Comparison of ENCODE assay signal across 8 cellular contexts in the genomic region with DNA sequence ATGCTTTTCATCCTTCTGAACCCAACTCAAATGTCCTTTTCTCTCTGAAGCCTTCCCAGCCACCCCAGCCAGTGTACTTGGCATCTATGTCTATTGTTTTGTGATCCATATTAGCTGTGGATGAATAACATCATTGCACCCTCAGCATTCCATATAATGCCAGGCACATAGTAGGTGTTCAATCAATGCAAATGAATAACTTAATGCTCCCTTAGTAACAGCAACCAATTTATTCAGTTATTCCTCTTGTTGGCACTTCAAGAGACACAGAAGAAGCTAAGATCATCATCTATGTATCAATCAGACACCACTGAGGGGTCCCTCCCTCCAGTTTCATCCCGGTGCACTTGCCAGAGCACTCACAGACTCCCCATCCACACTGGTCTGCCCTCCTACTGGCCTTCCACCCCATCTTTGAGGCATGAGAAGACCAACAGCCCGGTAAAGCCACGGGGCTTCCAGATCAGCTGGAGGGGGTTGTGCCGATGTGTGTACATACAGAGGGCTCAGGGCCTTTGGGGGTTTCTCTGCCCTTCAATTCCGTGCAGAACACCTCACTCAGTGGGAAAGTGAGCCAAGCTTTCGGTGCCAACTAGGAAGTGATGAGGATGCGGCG. TPM values are rescaled to one million over a fixed set of nuclear protein-coding genes. Genes with fewer than 3 reads are reported as not detected.
A peak's percentile ranks its signal among the peaks of the same experiment; 100 is the strongest.
DNase-seq lines count a peak whose midpoint lies in the region; ATAC-seq and TF ChIP-seq lines count a peak whose summit lies in the region.

No MANE protein-coding gene starts in this region.

- no peak for TF ChIP-seq CTCF in left lung (IDR thresholded peaks at IDR 0.05)
- no peak for TF ChIP-seq CTCF in testis (IDR thresholded peaks at IDR 0.05)

- H3K9me3 ChIP-seq in adipocyte (ENCODE audit: control insufficient read depth, low read length), result no peaks in the 10 kb centered on the region
- H3K9me3 ChIP-seq in left lung, result no peaks in the 10 kb centered on the region
- no peaks in the 10 kb centered on the region for H3K9me3 ChIP-seq in testis

- peak overlapping the region; percentile 91 to 96 for H3K27ac ChIP-seq in left lung
- peak overlapping the region; percentile 68 to 95 for H3K27ac ChIP-seq in testis

- peaks cover 28% of the 10 kb centered on the region for H3K36me3 Mint-ChIP-seq in activated T-cell treated with anti-CD3 and anti-CD28 coated beads, Interleukin-2, amount 50 U/mL, for 24 hours (ENCODE audit: low read depth)

- H3K27me3 ChIP-seq in adipocyte (replicated peaks; ENCODE audit: control insufficient read depth, insufficient read depth, low read length) (no peaks in the 10 kb centered on the region), left lung (no peaks in the 10 kb centered on the region), testis (no peaks in the 10 kb centered on the region)

- peak overlapping the region; percentile 88 for H3K9ac ChIP-seq in adipocyte (ENCODE audit: low read length)

- H3K4me3 Mint-ChIP-seq in activated T-cell treated with anti-CD3 and anti-CD28 coated beads, Interleukin-2, amount 50 U/mL, for 24 hours, result peak overlapping the region; percentile 98

- no peak for DNase-seq in activated T-cell treated with anti-CD3 and anti-CD28 coated beads, Interleukin-2, amount 50 U/mL, for 24 hours
- DNase-seq in activated T-cell treated with anti-CD3 and anti-CD28 coated beads, Interleukin-2, amount 50 U/mL, for 1 hour, result no peak
- DNase-seq in adipocyte (ENCODE audit: low read depth) (peak; percentile 37), left lung (no peak), testis (peak; percentile 30), NCI-H524 (lab: John Stamatoyannopoulos, UW) (no peak), dedifferentiated amniotic fluid mesenchymal stem cell (ENCODE audit: extremely low spot score) (no peak)
- no peak for DNase-seq in stimulated activated CD4-positive, alpha-beta T cell treated with anti-CD3 and anti-CD28 coated beads, Interleukin-12 subunit alpha, Interleukin-12 subunit beta, amount 100 ng/mL, for 4 hours

- no peaks in the 10 kb centered on the region for H3K27me3 Mint-ChIP-seq in activated T-cell treated with anti-CD3 and anti-CD28 coated beads, Interleukin-2, amount 50 U/mL, for 24 hours

- ATAC-seq in left lung, result no peak

- intact Hi-C loops in left lung (cut with DNase I) (loop anchor here in 1 of 2 donors (5.0 kb wide), 1 partner anchor 266 kb away; the partner anchor contains the start of gene PRICKLE4), testis (cut with DNase I; ENCODE audit: low total_unique reads) (loop anchor here (5.0 kb wide), 1 partner anchor 261 kb away; the partner anchor contains the start of gene TOMM6)

- no peaks in the 10 kb centered on the region for H3K9me3 Mint-ChIP-seq in activated T-cell treated with anti-CD3 and anti-CD28 coated beads, Interleukin-2, amount 50 U/mL, for 24 hours

- H3K4me1 Mint-ChIP-seq in activated T-cell treated with anti-CD3 and anti-CD28 coated beads, Interleukin-2, amount 50 U/mL, for 24 hours (ENCODE audit: low read depth), result peaks cover 81% of the 10 kb centered on the region

- 0 to 3% methylated on average over 4 to 7 of the region's 8 CpGs for WGBS in testis, 2 donors

- peaks cover 4% of the 10 kb centered on the region for H3K36me3 ChIP-seq in adipocyte (ENCODE audit: control insufficient read depth, insufficient read depth, low read length, severe bottlenecking)
- peaks cover 0 to 15% of the 10 kb centered on the region in 2 donors for H3K36me3 ChIP-seq in left lung
- H3K36me3 ChIP-seq in testis (ENCODE audit: low read depth, missing control alignments), result no peaks in the 10 kb centered on the region

- TF ChIP-seq POLR2A in testis (IDR thresholded peaks at IDR 0.05), result no peak

- H3K4me3 ChIP-seq in adipocyte (ENCODE audit: low read length) (peak overlapping the region; percentile 91), left lung (peak overlapping the region; percentile 64 to 96), testis (peak overlapping the region; percentile 62 to 70)

- H3K27ac Mint-ChIP-seq in activated T-cell treated with anti-CD3 and anti-CD28 coated beads, Interleukin-2, amount 50 U/mL, for 24 hours, result peak overlapping the region; percentile 93

- peaks cover 68% of the 10 kb centered on the region for H3K4me1 ChIP-seq in adipocyte (ENCODE audit: control insufficient read depth, insufficient read depth, low read length)
- peaks cover 59 to 85% of the 10 kb centered on the region in 2 donors for H3K4me1 ChIP-seq in left lung
- peaks cover 48% of the 10 kb centered on the region for H3K4me1 ChIP-seq in testis

RNA-seq across cellular contexts. Expression of gene TAF8, which starts 2.4 kb away (rescaled TPM):
- total RNA-seq in left lung, result 10 to 100 TPM; 27.5 to 32.0 TPM
- total RNA-seq in testis, result 10 to 100 TPM; 29.7 to 51.3 TPM
- polyA plus RNA-seq in testis (ENCODE audit: insufficient read depth, low read depth, low replicate concordance), result 20.8 TPM

Comparison
In these comparisons a context has a peak if more than half of its experiments do, and no peak if none do; other contexts are left out.
1. DNase-seq: peak in adipocyte (single experiment) and testis (single experiment); none in activated T-cell treated with anti-CD3 and anti-CD28 coated beads, Interleukin-2, amount 50 U/mL, for 24 hours (single experiment), activated T-cell treated with anti-CD3 and anti-CD28 coated beads, Interleukin-2, amount 50 U/mL, for 1 hour (single experiment), left lung (0 of 2), NCI-H524 (0 of 2), stimulated activated CD4-positive, alpha-beta T cell treated with anti-CD3 and anti-CD28 coated beads, Interleukin-12 subunit alpha, Interleukin-12 subunit beta, amount 100 ng/mL, for 4 hours (single experiment) and dedifferentiated amniotic fluid mesenchymal stem cell (single experiment).
2. Peak in every context shown above with its lines, with median percentiles within 50 percentile points of each other: H3K4me3 ChIP-seq.